ENCODE assay signal across 1 cellular context in the genomic region with DNA sequence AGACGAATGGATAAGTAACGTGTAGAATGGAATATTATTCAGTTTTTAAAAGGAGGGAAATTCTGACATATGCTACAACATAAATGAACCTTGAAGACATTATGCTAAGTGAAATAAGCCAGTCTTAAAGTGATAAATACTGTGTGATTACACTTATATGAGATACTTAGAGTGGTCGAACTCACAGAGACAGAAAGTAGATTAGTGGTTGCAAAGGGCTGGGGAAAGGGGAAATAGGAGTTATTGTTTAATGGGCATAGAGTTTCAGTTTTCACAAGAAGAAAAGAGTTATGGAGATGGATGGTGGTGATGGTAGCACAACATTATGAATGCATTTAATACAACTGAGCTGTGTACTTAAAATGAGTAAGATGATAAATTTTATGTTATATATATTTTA.
A peak's percentile ranks its signal among the peaks of the same experiment; 100 is the strongest.
TF ChIP-seq lines count a peak whose summit lies in the region.

No MANE protein-coding gene starts in this region.

TF ChIP-seq in GM12878, 131 proteins besides CTCF, POLR2A, EP300 and RAD21:
- TF ChIP-seq, protein P1, sequence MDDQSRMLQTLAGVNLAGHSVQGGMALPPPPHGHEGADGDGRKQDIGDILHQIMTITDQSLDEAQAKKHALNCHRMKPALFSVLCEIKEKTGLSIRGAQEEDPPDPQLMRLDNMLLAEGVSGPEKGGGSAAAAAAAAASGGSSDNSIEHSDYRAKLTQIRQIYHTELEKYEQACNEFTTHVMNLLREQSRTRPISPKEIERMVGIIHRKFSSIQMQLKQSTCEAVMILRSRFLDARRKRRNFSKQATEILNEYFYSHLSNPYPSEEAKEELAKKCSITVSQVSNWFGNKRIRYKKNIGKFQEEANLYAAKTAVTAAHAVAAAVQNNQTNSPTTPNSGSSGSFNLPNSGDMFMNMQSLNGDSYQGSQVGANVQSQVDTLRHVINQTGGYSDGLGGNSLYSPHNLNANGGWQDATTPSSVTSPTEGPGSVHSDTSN (IDR thresholded peaks at IDR 0.05; ENCODE audit: insufficient replicate concordance, low read depth, low read length), result no peak
- TF ChIP-seq RBBP5 (conservative IDR thresholded peaks at IDR 0.05), result no peak
- TF ChIP-seq SPI1 (IDR thresholded peaks at IDR 0.05; ENCODE audit: borderline replicate concordance, insufficient read depth, low read depth, low read length), result peak; percentile 22; the same call in 1 of the 2 replicates
- TF ChIP-seq, protein P2, sequence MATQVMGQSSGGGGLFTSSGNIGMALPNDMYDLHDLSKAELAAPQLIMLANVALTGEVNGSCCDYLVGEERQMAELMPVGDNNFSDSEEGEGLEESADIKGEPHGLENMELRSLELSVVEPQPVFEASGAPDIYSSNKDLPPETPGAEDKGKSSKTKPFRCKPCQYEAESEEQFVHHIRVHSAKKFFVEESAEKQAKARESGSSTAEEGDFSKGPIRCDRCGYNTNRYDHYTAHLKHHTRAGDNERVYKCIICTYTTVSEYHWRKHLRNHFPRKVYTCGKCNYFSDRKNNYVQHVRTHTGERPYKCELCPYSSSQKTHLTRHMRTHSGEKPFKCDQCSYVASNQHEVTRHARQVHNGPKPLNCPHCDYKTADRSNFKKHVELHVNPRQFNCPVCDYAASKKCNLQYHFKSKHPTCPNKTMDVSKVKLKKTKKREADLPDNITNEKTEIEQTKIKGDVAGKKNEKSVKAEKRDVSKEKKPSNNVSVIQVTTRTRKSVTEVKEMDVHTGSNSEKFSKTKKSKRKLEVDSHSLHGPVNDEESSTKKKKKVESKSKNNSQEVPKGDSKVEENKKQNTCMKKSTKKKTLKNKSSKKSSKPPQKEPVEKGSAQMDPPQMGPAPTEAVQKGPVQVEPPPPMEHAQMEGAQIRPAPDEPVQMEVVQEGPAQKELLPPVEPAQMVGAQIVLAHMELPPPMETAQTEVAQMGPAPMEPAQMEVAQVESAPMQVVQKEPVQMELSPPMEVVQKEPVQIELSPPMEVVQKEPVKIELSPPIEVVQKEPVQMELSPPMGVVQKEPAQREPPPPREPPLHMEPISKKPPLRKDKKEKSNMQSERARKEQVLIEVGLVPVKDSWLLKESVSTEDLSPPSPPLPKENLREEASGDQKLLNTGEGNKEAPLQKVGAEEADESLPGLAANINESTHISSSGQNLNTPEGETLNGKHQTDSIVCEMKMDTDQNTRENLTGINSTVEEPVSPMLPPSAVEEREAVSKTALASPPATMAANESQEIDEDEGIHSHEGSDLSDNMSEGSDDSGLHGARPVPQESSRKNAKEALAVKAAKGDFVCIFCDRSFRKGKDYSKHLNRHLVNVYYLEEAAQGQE (IDR thresholded peaks at IDR 0.05; ENCODE audit: low read depth, low read length), result no peak
- no peak for TF ChIP-seq RFX5 (IDR thresholded peaks at IDR 0.05; ENCODE audit: low read depth, low read length)
- TF ChIP-seq NFXL1 (IDR thresholded peaks at IDR 0.05; ENCODE audit: borderline replicate concordance), result no peak
